11 cellular contexts compared by ENCODE assay signal in the genomic region with DNA sequence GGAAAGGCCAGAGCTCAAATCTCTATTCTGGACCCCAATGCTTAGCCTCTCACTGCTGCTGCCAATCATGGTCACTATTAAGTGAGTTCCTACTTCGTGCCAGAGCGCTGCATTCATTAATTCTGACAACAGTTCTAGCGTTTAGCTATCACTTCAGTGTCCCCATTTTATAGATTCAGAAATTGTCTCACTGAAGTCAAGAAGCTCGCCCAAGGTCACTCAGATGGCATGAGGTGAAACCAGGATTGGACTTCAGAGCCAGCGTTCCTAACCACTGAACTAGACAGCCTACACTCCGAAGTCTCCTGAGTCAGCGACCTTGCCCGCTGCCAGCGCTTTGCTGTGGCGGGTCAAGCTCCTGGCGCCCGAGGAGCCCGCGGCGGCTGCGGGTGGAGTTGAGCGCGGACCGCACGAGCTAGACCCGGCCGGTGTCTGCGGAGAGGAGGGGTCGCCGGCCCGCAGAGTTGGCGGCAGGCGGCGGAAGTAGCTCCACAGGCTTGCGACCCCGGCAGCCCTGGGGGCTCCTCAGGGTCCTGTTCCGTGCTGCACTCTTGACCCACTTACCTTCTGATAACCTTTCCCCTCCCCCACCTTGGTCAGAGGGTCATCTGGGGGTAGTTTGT. TPM values are rescaled to one million over a fixed set of nuclear protein-coding genes. Genes with fewer than 3 reads are reported as not detected.
A peak's percentile ranks its signal among the peaks of the same experiment; 100 is the strongest.
DNase-seq lines count a peak whose midpoint lies in the region; ATAC-seq and TF ChIP-seq lines count a peak whose summit lies in the region.
"Had no signal": no experiment of that assay in that cellular context is flagged by ENCODE, and none has a peak within 500 bp of the region (broad histone marks: within the 10 kb centered on the region; RNA-seq: fewer than 3 reads in every experiment).

No MANE protein-coding gene starts in this region.

- H3K36me3 ChIP-seq in breast epithelium = no peaks in the 10 kb centered on the region
- H3K36me3 ChIP-seq in mesodermal cell (ENCODE audit: control insufficient read depth, insufficient read depth, low read length) = no peaks in the 10 kb centered on the region
- no peaks in the 10 kb centered on the region for H3K36me3 ChIP-seq in transverse colon

- H3K4me3 Mint-ChIP-seq in MCF 10A (ENCODE audit: unreplicated experiment) = no peak overlapping the region
- H3K4me3 Mint-ChIP-seq in activated CD4-positive, alpha-beta T cell treated with anti-CD3 and anti-CD28 coated beads for 36 hours = no peak overlapping the region

- no peak for TF ChIP-seq EP300 in transverse colon (IDR thresholded peaks at IDR 0.05; ENCODE audit: low read depth)

- in situ Hi-C loops in transverse colon (cut with MboI; ENCODE audit: low pct_ligation_motif_present in 1 of 4, low pct_unique_long_range_greater_than_20kb in 1 of 4, low sequenced_read_pairs in 3 of 4) = no loop called here

- no TSS peak for BruUV-seq in MCF 10A (replicated peaks; lab: Mats Ljungman, UMichigan)

- H3K4me1 ChIP-seq in breast epithelium (peaks cover 0 to 6% of the 10 kb centered on the region in 2 donors), mesodermal cell (ENCODE audit: control insufficient read depth, insufficient read depth, low read length, poor library complexity, severe bottlenecking) (peaks cover 6% of the 10 kb centered on the region), transverse colon (peaks cover 0 to 28% (median 17%) of the 10 kb centered on the region in 4 donors)

- intact Hi-C loops in breast epithelium (cut with DNase I; ENCODE audit: low total_unique reads) = no loop called here
- intact Hi-C loops in MCF 10A (cut with micrococcal nuclease) = loop anchor here (5.0 to 10.0 kb wide), 4 partner anchors 304 to 1856 kb away; no protein-coding TSS in a partner anchor
- intact Hi-C loops in transverse colon (cut with DNase I; ENCODE audit: low total_unique reads) = no loop called here
- intact Hi-C loops in activated CD4-positive, alpha-beta T cell treated with anti-CD3 and anti-CD28 coated beads for 36 hours (cut with DNase I, micrococcal nuclease) = loop anchor here (10.0 kb wide), 4 partner anchors 1044 to 1956 kb away; partner anchors contain the start of gene MAT2B (in 1 of the 2)

- H3K27ac ChIP-seq in breast epithelium (no peak overlapping the region), mesodermal cell (ENCODE audit: low read depth, low read length, severe bottlenecking) (no peak overlapping the region), transverse colon (no peak overlapping the region)

- CTCF ChIA-PET in MCF 10A (lab: Yijun Ruan, JAX) = interaction anchor here (0.6 to 1.4 kb wide), 4 partner anchors 428 to 1799 kb away, joined by 3 to 4 read pairs (median 4); no protein-coding TSS in a partner anchor
- CTCF ChIA-PET in HEK293T (lab: Yijun Ruan, JAX) = no interaction called here
- CTCF ChIA-PET in activated CD4-positive, alpha-beta T cell treated with anti-CD3 and anti-CD28 coated beads for 36 hours (lab: Charles Lee) = interaction anchor here (0.7 kb wide), 1 partner anchor 9 kb away, joined by 3 read pairs; no protein-coding TSS in a partner anchor

- H3K36me3 Mint-ChIP-seq in MCF 10A (ENCODE audit: insufficient read depth, unreplicated experiment) = no peaks in the 10 kb centered on the region
- H3K36me3 Mint-ChIP-seq in activated CD4-positive, alpha-beta T cell treated with anti-CD3 and anti-CD28 coated beads for 36 hours (ENCODE audit: low read depth) = no peaks in the 10 kb centered on the region

- POLR2A ChIA-PET in MCF 10A (lab: Yijun Ruan, JAX) = no interaction called here
- POLR2A ChIA-PET in HEK293T (lab: Yijun Ruan, JAX) = no interaction called here
- POLR2A ChIA-PET in activated CD4-positive, alpha-beta T cell treated with anti-CD3 and anti-CD28 coated beads for 36 hours (lab: Charles Lee) = no interaction called here

- TF ChIP-seq CTCF in breast epithelium (IDR thresholded peaks at IDR 0.05) (no peak), MCF 10A (IDR thresholded peaks at IDR 0.05; ENCODE audit: unreplicated experiment) (no peak), transverse colon (IDR thresholded peaks at IDR 0.05) (no peak)

- WGBS in mesodermal cell (ENCODE audit: insufficient coverage in 2 of 2), 2 experiments = 1 to 3% methylated on average over 11 to 18 of the region's 32 CpGs
- whole genome bisulfite sequencing in transverse colon (ENCODE audit: low coverage in 1 of 2), 2 donors = 2 to 4% methylated on average over 4 to 18 of the region's 32 CpGs

- H3K27me3 ChIP-seq in breast epithelium (peaks cover 0 to 29% of the 10 kb centered on the region in 2 donors), transverse colon (peaks cover 50% of the 10 kb centered on the region)

- H3K27me3 Mint-ChIP-seq in MCF 10A (ENCODE audit: insufficient read depth, unreplicated experiment) = peaks cover 60% of the 10 kb centered on the region
- peaks cover 62% of the 10 kb centered on the region for H3K27me3 Mint-ChIP-seq in activated CD4-positive, alpha-beta T cell treated with anti-CD3 and anti-CD28 coated beads for 36 hours

- TF ChIP-seq POLR2A in breast epithelium (IDR thresholded peaks at IDR 0.05) (no peak), transverse colon (IDR thresholded peaks at IDR 0.05) (no peak)

- H3K4me3 ChIP-seq in breast epithelium = peak overlapping the region; percentile 46 to 68 (median 54)
- H3K4me3 ChIP-seq in mesodermal cell (ENCODE audit: extremely low read depth, insufficient read depth, low read length, poor library complexity, severe bottlenecking) = peak overlapping the region; percentile 42
- H3K4me3 ChIP-seq in transverse colon = peak overlapping the region in 3 of 4 donors; percentile 1 to 48 (median 38)

- DNase-seq in breast epithelium (ENCODE audit: low spot score in 2 of 2) (no peak), MCF 10A (ENCODE audit: unreplicated experiment) (no peak), ecto neural progenitor cell (ENCODE audit: low spot score) (peak; percentile 68), transverse colon (peak; percentile 9), HEK293T (ENCODE audit: extremely low spot score) (no peak), glomerular visceral epithelial cell (ENCODE audit: extremely low spot score) (no peak)
- DNase-seq in activated CD4-positive, alpha-beta T cell treated with anti-CD3 and anti-CD28 coated beads for 36 hours = no peak
- DNase-seq: naive thymus-derived CD4-positive, alpha-beta T cell; NCI-H1105; stimulated activated CD4-positive, alpha-beta T cell treated with anti-CD3 and anti-CD28 coated beads, Interleukin-4, amount 100 ng/mL, for 24 hours had no signal

- H3K4me1 Mint-ChIP-seq in MCF 10A (ENCODE audit: insufficient read depth, unreplicated experiment) = peaks cover 11% of the 10 kb centered on the region
- H3K4me1 Mint-ChIP-seq in activated CD4-positive, alpha-beta T cell treated with anti-CD3 and anti-CD28 coated beads for 36 hours = peaks cover 7% of the 10 kb centered on the region

- H3K9me3 Mint-ChIP-seq in MCF 10A (ENCODE audit: unreplicated experiment) = peaks cover 8% of the 10 kb centered on the region
- no peaks in the 10 kb centered on the region for H3K9me3 Mint-ChIP-seq in activated CD4-positive, alpha-beta T cell treated with anti-CD3 and anti-CD28 coated beads for 36 hours (ENCODE audit: low read depth)

- ATAC-seq in activated CD4-positive, alpha-beta T cell treated with anti-CD3 and anti-CD28 coated beads for 36 hours = no peak

- no peaks in the 10 kb centered on the region for H3K9me3 ChIP-seq in breast epithelium
- H3K9me3 ChIP-seq in mesodermal cell (ENCODE audit: control insufficient read depth, low read length) = no peaks in the 10 kb centered on the region
- H3K9me3 ChIP-seq in transverse colon = no peaks in the 10 kb centered on the region

- H3K27ac Mint-ChIP-seq in MCF 10A (ENCODE audit: low read depth, unreplicated experiment) = no peak overlapping the region
- no peak overlapping the region for H3K27ac Mint-ChIP-seq in activated CD4-positive, alpha-beta T cell treated with anti-CD3 and anti-CD28 coated beads for 36 hours

TF ChIP-seq in HEK293T, 16 proteins besides CTCF, POLR2A, EP300 and RAD21:
- no peak for TF ChIP-seq NFRKB (IDR thresholded peaks at IDR 0.05)
- TF ChIP-seq ARNT (IDR thresholded peaks at IDR 0.05) = no peak
- no peak for TF ChIP-seq FOXK2 (IDR thresholded peaks at IDR 0.05)
- TF ChIP-seq LEF1 (IDR thresholded peaks at IDR 0.05; ENCODE audit: borderline replicate concordance) = no peak
- TF ChIP-seq ELF4 (IDR thresholded peaks at IDR 0.05) = no peak
- no peak for TF ChIP-seq L3MBTL2 (conservative IDR thresholded peaks at IDR 0.05)
- no peak for TF ChIP-seq FOXA1 (IDR thresholded peaks at IDR 0.05)
- no peak for TF ChIP-seq CTBP1 (IDR thresholded peaks at IDR 0.05; ENCODE audit: borderline replicate concordance)
- no peak for TF ChIP-seq HDGF (IDR thresholded peaks at IDR 0.05; ENCODE audit: borderline replicate concordance)
TF ChIP-seq in HEK293T: peak in this region for 0.

RNA-seq across cellular contexts. Expression of gene GABRB2, which starts 2.1 kb away (rescaled TPM):
- total RNA-seq in breast epithelium = 10 to 100 TPM in 1 of 3 donors, 1 to 10 TPM in 1, under 1 TPM in 1; 0.33 to 10.7 (median 2.5) TPM
- total RNA-seq in MCF 10A (2022) = not detected in 2 replicates
- 1.00 TPM for polyA plus RNA-seq in mesodermal cell (2013, experiment 1 of 2)
- polyA plus RNA-seq in mesodermal cell (2013, experiment 2 of 2) = 0.96 TPM
- total RNA-seq in transverse colon = under 1 TPM in 2 of 4 donors, not detected in 2; 0.55 to 0.64 TPM
- total RNA-seq in activated CD4-positive, alpha-beta T cell treated with anti-CD3 and anti-CD28 coated beads for 36 hours = not detected
- total RNA-seq: naive thymus-derived CD4-positive, alpha-beta T cell had no signal
- polyA plus RNA-seq: naive thymus-derived CD4-positive, alpha-beta T cell had no signal

Comparison
In these comparisons a context has a peak if more than half of its experiments do, and no peak if none do; other contexts are left out.
1. intact Hi-C loops: an anchor here in MCF 10A (5.0 to 10.0 kb wide) and activated CD4-positive, alpha-beta T cell treated with anti-CD3 and anti-CD28 coated beads for 36 hours (10.0 kb wide); none called in breast epithelium and transverse colon.
2. DNase-seq: peak in ecto neural progenitor cell (single experiment) and transverse colon (single experiment); none in breast epithelium (0 of 2), MCF 10A (single experiment), HEK293T (single experiment), activated CD4-positive, alpha-beta T cell treated with anti-CD3 and anti-CD28 coated beads for 36 hours (single experiment) and glomerular visceral epithelial cell (single experiment).
3. Peak in every context shown above with its lines, with median percentiles within 50 percentile points of each other: H3K4me3 ChIP-seq.